ENCODE assay signal across 9 cellular contexts in the genomic region with DNA sequence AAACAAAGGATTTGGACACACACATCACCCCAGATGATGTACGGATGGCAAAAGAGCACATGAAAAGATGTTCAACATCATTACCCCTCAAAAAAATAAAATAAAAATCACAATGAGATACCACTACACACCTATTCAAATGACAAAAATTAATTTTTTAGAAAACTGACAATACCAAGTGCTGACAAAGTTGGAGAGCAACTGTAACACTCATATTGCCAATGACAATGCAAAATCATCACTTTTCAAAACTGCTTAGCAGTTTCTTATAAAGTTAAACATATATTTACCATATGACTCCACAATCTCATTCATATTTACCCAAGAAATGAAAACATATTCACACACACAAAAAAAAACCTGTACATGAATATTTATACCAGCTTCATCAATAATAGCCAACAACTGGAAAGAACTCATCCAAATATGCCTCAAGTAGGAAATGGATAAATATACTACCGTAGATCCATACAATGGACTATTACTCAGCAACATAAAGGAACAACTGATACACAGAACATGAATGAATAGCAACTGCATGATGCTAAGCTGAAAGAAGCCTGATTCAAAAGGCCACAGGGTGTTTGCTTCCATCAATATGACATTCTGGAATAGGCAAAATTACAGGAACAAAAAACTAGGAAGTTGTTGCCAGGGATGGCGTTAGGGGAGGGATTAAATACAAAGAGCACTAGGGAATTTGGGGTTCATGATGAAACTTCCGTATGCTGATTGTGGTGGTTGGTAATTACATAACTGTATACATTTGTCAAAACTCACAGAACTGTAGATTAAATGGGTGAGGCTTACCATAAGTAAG. TPM values are rescaled to one million over a fixed set of nuclear protein-coding genes. Genes with fewer than 3 reads are reported as not detected.
DNase-seq lines count a peak whose midpoint lies in the region; ATAC-seq, FAIRE-seq and TF ChIP-seq lines count a peak whose summit lies in the region.
"Had no signal": no experiment of that assay in that cellular context is flagged by ENCODE, and none has a peak within 500 bp of the region (broad histone marks: within the 10 kb centered on the region; RNA-seq: fewer than 3 reads in every experiment).

No MANE protein-coding gene starts in this region.

- H2AFZ ChIP-seq in DND-41 (ENCODE audit: low read depth, low read length) (peak overlapping the region; percentile 95; the same call in 1 of the 2 replicates), KMS-11 (ENCODE audit: low read depth) (peak overlapping the region; percentile 87; the same call in 1 of the 2 replicates)

- H3K4me3 ChIP-seq in DND-41 (ENCODE audit: low read depth in 1 of 2, low read length in 2 of 2) (peak overlapping the region in 1 of 2 experiments; percentile 98; a peak in 1 of 4 replicates), KMS-11 (IDR thresholded peaks at IDR 0.05; ENCODE audit: insufficient read depth, low read depth, low read length) (no peak overlapping the region)

- H3K4me3 Mint-ChIP-seq in activated naive CD8-positive, alpha-beta T cell treated with anti-CD3 and anti-CD28 coated beads for 36 hours: peak overlapping the region; percentile 44
- peak overlapping the region; percentile 77 for H3K4me3 Mint-ChIP-seq in natural killer cell

- H3K4me1 Mint-ChIP-seq in activated naive CD8-positive, alpha-beta T cell treated with anti-CD3 and anti-CD28 coated beads for 36 hours: peaks cover 33% of the 10 kb centered on the region
- peaks cover 30 to 36% of the 10 kb centered on the region in 2 donors for H3K4me1 Mint-ChIP-seq in natural killer cell

- peaks cover 4% of the 10 kb centered on the region for H3K27me3 Mint-ChIP-seq in activated naive CD8-positive, alpha-beta T cell treated with anti-CD3 and anti-CD28 coated beads for 36 hours
- H3K27me3 Mint-ChIP-seq in natural killer cell (ENCODE audit: low read depth in 2 of 2): peaks cover 3 to 21% of the 10 kb centered on the region in 2 donors

- H3K9me3 Mint-ChIP-seq in activated naive CD8-positive, alpha-beta T cell treated with anti-CD3 and anti-CD28 coated beads for 36 hours: no peaks in the 10 kb centered on the region
- no peaks in the 10 kb centered on the region for H3K9me3 Mint-ChIP-seq in natural killer cell

- peak overlapping the region; percentile 79 for H3K4me2 ChIP-seq in DND-41 (ENCODE audit: insufficient read depth, low read length)
- peak overlapping the region; percentile 53 for H3K4me2 ChIP-seq in KMS-11

- no peaks in the 10 kb centered on the region for H3K36me3 ChIP-seq in DND-41 (ENCODE audit: insufficient read depth, low read length)
- no peaks in the 10 kb centered on the region for H3K36me3 ChIP-seq in KMS-11 (ENCODE audit: insufficient read depth)

- H3K27ac Mint-ChIP-seq in activated naive CD8-positive, alpha-beta T cell treated with anti-CD3 and anti-CD28 coated beads for 36 hours: peak overlapping the region; percentile 57
- H3K27ac Mint-ChIP-seq in natural killer cell: peak overlapping the region; percentile 84 to 93

- H3K9ac ChIP-seq in DND-41 (ENCODE audit: low read depth, low read length) (peak overlapping the region; percentile 74), KMS-11 (no peak overlapping the region)

- DNase-seq in DND-41: no peak
- no peak for DNase-seq in activated naive CD8-positive, alpha-beta T cell treated with anti-CD3 and anti-CD28 coated beads for 36 hours
- DNase-seq in natural killer cell: no peak
- no peak for DNase-seq in D721Med (ENCODE audit: insufficient read length, low spot score)
- DNase-seq in DMS153 treated with DMSO at 0.1 percent for 48 hours (lab: John Stamatoyannopoulos, UW; ENCODE audit: unreplicated experiment): no peak
- no peak for DNase-seq in NCI-H345 (lab: John Stamatoyannopoulos, UW)
- DNase-seq: retina had no signal

- H3K27me3 ChIP-seq in DND-41 (ENCODE audit: insufficient read depth, low read length, poor library complexity): no peaks in the 10 kb centered on the region
- H3K27me3 ChIP-seq in KMS-11 (ENCODE audit: insufficient read depth, low read depth): no peaks in the 10 kb centered on the region

- TF ChIP-seq CTCF in DND-41 (IDR thresholded peaks at IDR 0.05; ENCODE audit: borderline replicate concordance, extremely low read depth, low read length, poor library complexity, severe bottlenecking) (no peak), KMS-11 (conservative IDR thresholded peaks at IDR 0.05; ENCODE audit: low read depth, low read length) (no peak), natural killer cell (IDR thresholded peaks at IDR 0.05) (no peak), D721Med (IDR thresholded peaks at IDR 0.05; ENCODE audit: insufficient read depth, missing control alignments) (no peak)

- peaks cover 15% of the 10 kb centered on the region for H3K79me2 ChIP-seq in DND-41 (ENCODE audit: insufficient read depth, low read length)
- peaks cover 8% of the 10 kb centered on the region; the same call in 1 of the 2 replicates for H3K79me2 ChIP-seq in KMS-11 (ENCODE audit: insufficient read depth, low read depth)

- ATAC-seq in DND-41 (ENCODE audit: insufficient read depth, low read depth) (no peak), natural killer cell (no peak), GM18868 (IDR thresholded peaks at IDR 0.05; ENCODE audit: unreplicated experiment) (no peak)

- FAIRE-seq in D721Med (lab: Jason Lieb, UNC): no peak

- H4K20me1 ChIP-seq in DND-41 (ENCODE audit: insufficient read depth, low read length): no peaks in the 10 kb centered on the region
- H4K20me1 ChIP-seq in KMS-11 (ENCODE audit: insufficient read depth): no peaks in the 10 kb centered on the region

- intact Hi-C loops in natural killer cell (cut with micrococcal nuclease): loop anchor here (5.0 to 10.0 kb wide), 2 partner anchors 136 to 253 kb away; partner anchors contain the start of gene SRP14

- H3K4me1 ChIP-seq in DND-41 (ENCODE audit: insufficient read depth, low read length): peaks cover 31% of the 10 kb centered on the region
- H3K4me1 ChIP-seq in KMS-11 (ENCODE audit: low read depth, poor library complexity, severe bottlenecking): peaks cover 13% of the 10 kb centered on the region

- H3K27ac ChIP-seq in DND-41 (ENCODE audit: low read length): no peak overlapping the region
- no peak overlapping the region for H3K27ac ChIP-seq in KMS-11

- H3K9me3 ChIP-seq in DND-41 (ENCODE audit: insufficient read depth, low read length, severe bottlenecking): no peaks in the 10 kb centered on the region

- no peaks in the 10 kb centered on the region for H3K36me3 Mint-ChIP-seq in activated naive CD8-positive, alpha-beta T cell treated with anti-CD3 and anti-CD28 coated beads for 36 hours
- no peaks in the 10 kb centered on the region for H3K36me3 Mint-ChIP-seq in natural killer cell

RNA-seq across cellular contexts. Expression of gene FSIP1, which starts 1.3 kb away (rescaled TPM):
- total RNA-seq in activated naive CD8-positive, alpha-beta T cell treated with anti-CD3 and anti-CD28 coated beads for 36 hours: under 1 TPM; 0.62 to 0.74 TPM
- 1 to 10 TPM; 1.1 to 2.3 (median 1.8) TPM for total RNA-seq in natural killer cell
